In the genomic region with DNA sequence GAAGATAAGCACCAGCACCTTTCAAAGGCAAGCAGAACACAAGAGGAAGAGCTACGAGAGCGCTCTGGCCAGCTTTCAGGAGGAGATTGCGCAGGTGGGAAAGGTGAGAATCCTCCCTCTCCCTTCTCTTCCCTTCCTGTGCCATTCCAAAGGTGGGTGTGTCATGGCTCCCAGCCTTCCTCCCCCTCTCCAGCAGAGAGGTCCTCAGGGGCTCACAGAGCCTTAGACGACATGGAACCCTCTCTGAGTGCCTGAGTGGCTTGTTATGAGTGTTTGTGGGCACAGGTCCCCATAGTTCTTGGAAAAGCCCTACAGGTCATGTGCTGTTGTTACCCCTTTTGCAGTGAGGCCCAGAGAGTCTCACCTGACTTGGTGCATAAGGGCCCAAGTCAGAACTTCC, we compare ENCODE assay signal across 29 cellular contexts.
"Had no signal": no experiment of that assay in that cellular context is flagged by ENCODE, and none has a peak within 500 bp of the region (broad histone marks: within the 10 kb centered on the region; RNA-seq: fewer than 3 reads in every experiment).

No MANE protein-coding gene starts in this region.

- H3K27ac ChIP-seq: coronary artery, dorsolateral prefrontal cortex, esophagus muscularis mucosa, foreskin keratinocyte, gastrocnemius medialis had no signal

- H3K4me3 ChIP-seq: coronary artery, dorsolateral prefrontal cortex, esophagus muscularis mucosa, gastrocnemius medialis had no signal

- H3K9me3 ChIP-seq: esophagus muscularis mucosa, gastrocnemius medialis had no signal

- H3K27me3 Mint-ChIP-seq: activated CD4-positive, alpha-beta memory T cell treated with anti-CD3 and anti-CD28 coated beads for 36 hours; activated CD4-positive, alpha-beta T cell treated with anti-CD3 and anti-CD28 coated beads for 36 hours; activated CD4-positive, alpha-beta T cell treated with anti-CD3 and anti-CD28 coated beads, Interleukin-2, amount 10 ng/mL, durations not matched to agents 24 days and 14 days; activated CD8-positive, alpha-beta memory T cell treated with anti-CD3 and anti-CD28 coated beads, Interleukin-2, amount 10 ng/mL, durations not matched to agents 7 days and 5 days; activated naive CD4-positive, alpha-beta T cell treated with anti-CD3 and anti-CD28 coated beads, Interleukin-2, amount 10 ng/mL, durations not matched to agents 7 days and 5 days; activated naive CD8-positive, alpha-beta T cell treated with anti-CD3 and anti-CD28 coated beads, Interleukin-2, amount 10 ng/mL, durations not matched to agents 7 days and 5 days; dendritic cell treated with granulocyte-macrophage colony-stimulating factor and Interleukin-4, amounts not matched to agents 40 ng/mL and 50 ng/mL, for 4 days had no signal

- H3K4me3 Mint-ChIP-seq: activated CD4-positive, alpha-beta memory T cell treated with anti-CD3 and anti-CD28 coated beads for 36 hours; activated CD4-positive, alpha-beta T cell treated with anti-CD3 and anti-CD28 coated beads for 36 hours; activated CD4-positive, alpha-beta T cell treated with anti-CD3 and anti-CD28 coated beads, Interleukin-2, amount 10 ng/mL, durations not matched to agents 24 days and 14 days; activated CD8-positive, alpha-beta memory T cell treated with anti-CD3 and anti-CD28 coated beads, Interleukin-2, amount 10 ng/mL, durations not matched to agents 7 days and 5 days; activated CD8-positive, alpha-beta T cell treated with anti-CD3 and anti-CD28 coated beads, Interleukin-2, amount 10 ng/mL, durations not matched to agents 7 days and 5 days; activated naive CD4-positive, alpha-beta T cell treated with anti-CD3 and anti-CD28 coated beads, Interleukin-2, amount 10 ng/mL, durations not matched to agents 7 days and 5 days; activated naive CD8-positive, alpha-beta T cell treated with anti-CD3 and anti-CD28 coated beads, Interleukin-2, amount 10 ng/mL, durations not matched to agents 7 days and 5 days; activated T-helper 1 cell treated with anti-CD3 and anti-CD28 coated beads, Interleukin-12 subunit alpha, Interleukin-12 subunit beta, Interleukin-2, Interleukin-4 antibody, amounts not matched to agents 30 ng/mL and 10 ng/mL and 1 ng/mL, durations not matched to agents 14 hours and 24 hours and 36 hours; dendritic cell treated with granulocyte-macrophage colony-stimulating factor and Interleukin-4, amounts not matched to agents 40 ng/mL and 50 ng/mL, for 4 days; endodermal cell had no signal

- H3K27me3 ChIP-seq: dorsolateral prefrontal cortex, esophagus muscularis mucosa, gastrocnemius medialis had no signal

- H3K9me3 Mint-ChIP-seq: activated CD4-positive, alpha-beta memory T cell treated with anti-CD3 and anti-CD28 coated beads for 36 hours; activated CD4-positive, alpha-beta T cell treated with anti-CD3 and anti-CD28 coated beads, Interleukin-2, amount 10 ng/mL, durations not matched to agents 24 days and 14 days; activated naive CD4-positive, alpha-beta T cell treated with anti-CD3 and anti-CD28 coated beads, Interleukin-2, amount 10 ng/mL, durations not matched to agents 7 days and 5 days; activated naive CD4-positive, alpha-beta T cell treated with anti-CD3 and anti-CD28 coated beads, Interleukin-2, amount 50 U/mL, for 72 hours; activated naive CD8-positive, alpha-beta T cell treated with anti-CD3 and anti-CD28 coated beads, Interleukin-2, amount 10 ng/mL, durations not matched to agents 7 days and 5 days; activated T-helper 1 cell treated with anti-CD3 and anti-CD28 coated beads, Interleukin-12 subunit alpha, Interleukin-12 subunit beta, Interleukin-2, Interleukin-4 antibody, amounts not matched to agents 30 ng/mL and 10 ng/mL and 1 ng/mL, durations not matched to agents 14 hours and 24 hours and 36 hours; activated T-helper 2 cell treated with anti-CD3 and anti-CD28 coated beads, Interferon-gamma antibody, Interleukin-2, Interleukin-4, amounts not matched to agents 10 μg/mL and 5 μg/mL and 100 μg/mL, durations not matched to agents 14 hours and 24 hours and 36 hours; dendritic cell treated with granulocyte-macrophage colony-stimulating factor and Interleukin-4, amounts not matched to agents 40 ng/mL and 50 ng/mL, for 4 days; endodermal cell had no signal

- H3K4me1 ChIP-seq: esophagus muscularis mucosa, foreskin keratinocyte, gastrocnemius medialis had no signal

- DNase-seq: activated CD4-positive, alpha-beta memory T cell treated with anti-CD3 and anti-CD28 coated beads for 36 hours; activated CD4-positive, alpha-beta T cell treated with anti-CD3 and anti-CD28 coated beads for 36 hours; activated CD4-positive, alpha-beta T cell treated with anti-CD3 and anti-CD28 coated beads, Interleukin-2, amount 10 ng/mL, durations not matched to agents 24 days and 14 days; activated CD4-positive, CD25-positive, alpha-beta regulatory T cell; activated CD4-positive, CD25-positive, alpha-beta regulatory T cell treated with anti-CD3 and anti-CD28 coated beads, Interleukin-2, amount 50 U/mL, for 72 hours; activated CD8-positive, alpha-beta memory T cell treated with anti-CD3 and anti-CD28 coated beads, Interleukin-2, amount 10 ng/mL, durations not matched to agents 7 days and 5 days; activated CD8-positive, alpha-beta memory T cell treated with anti-CD3 and anti-CD28 coated beads, Interleukin-2, amount 50 U/mL, for 4 hours; activated CD8-positive, alpha-beta T cell treated with anti-CD3 and anti-CD28 coated beads, Interleukin-2, amount 10 ng/mL, durations not matched to agents 7 days and 5 days; activated effector memory CD4-positive, alpha-beta T cell treated with anti-CD3 and anti-CD28 coated beads, Interleukin-2, amount 50 U/mL, for 16 hours; activated naive CD4-positive, alpha-beta T cell treated with anti-CD3 and anti-CD28 coated beads, Interleukin-2, amount 10 ng/mL, durations not matched to agents 7 days and 5 days; activated naive CD8-positive, alpha-beta T cell treated with anti-CD3 and anti-CD28 coated beads, Interleukin-2, amount 10 ng/mL, durations not matched to agents 7 days and 5 days; activated T-cell treated with anti-CD3 and anti-CD28 coated beads, Interleukin-2, amount 50 U/mL, for 1 hour; activated T-cell treated with anti-CD3 and anti-CD28 coated beads, Interleukin-2, amount 50 U/mL, for 48 hours; central memory CD4-positive, alpha-beta T cell; cerebellar nuclear complex; dorsolateral prefrontal cortex; effector memory CD4-positive, alpha-beta T cell; endodermal cell; erythroblast; foreskin keratinocyte; gastrocnemius medialis; T-helper 2 cell had no signal

- ATAC-seq: activated CD4-positive, alpha-beta T cell treated with anti-CD3 and anti-CD28 coated beads for 36 hours; activated CD8-positive, alpha-beta memory T cell treated with anti-CD3 and anti-CD28 coated beads, Interleukin-2, amount 10 ng/mL, durations not matched to agents 7 days and 5 days; activated CD8-positive, alpha-beta T cell treated with anti-CD3 and anti-CD28 coated beads, Interleukin-2, amount 10 ng/mL, durations not matched to agents 7 days and 5 days; activated naive CD4-positive, alpha-beta T cell treated with anti-CD3 and anti-CD28 coated beads, Interleukin-2, amount 50 U/mL, for 72 hours; foreskin keratinocyte; gastrocnemius medialis; SK-N-SH treated with all-trans-retinoic acid at 6 μM for 48 hours had no signal

- H3K27ac Mint-ChIP-seq: activated CD4-positive, alpha-beta memory T cell treated with anti-CD3 and anti-CD28 coated beads for 36 hours; activated CD4-positive, alpha-beta T cell treated with anti-CD3 and anti-CD28 coated beads for 36 hours; activated CD4-positive, alpha-beta T cell treated with anti-CD3 and anti-CD28 coated beads, Interleukin-2, amount 10 ng/mL, durations not matched to agents 24 days and 14 days; activated CD8-positive, alpha-beta memory T cell treated with anti-CD3 and anti-CD28 coated beads, Interleukin-2, amount 10 ng/mL, durations not matched to agents 7 days and 5 days; activated CD8-positive, alpha-beta T cell treated with anti-CD3 and anti-CD28 coated beads, Interleukin-2, amount 10 ng/mL, durations not matched to agents 7 days and 5 days; activated naive CD4-positive, alpha-beta T cell treated with anti-CD3 and anti-CD28 coated beads, Interleukin-2, amount 10 ng/mL, durations not matched to agents 7 days and 5 days; activated naive CD4-positive, alpha-beta T cell treated with anti-CD3 and anti-CD28 coated beads, Interleukin-2, amount 50 U/mL, for 72 hours; activated T-helper 1 cell treated with anti-CD3 and anti-CD28 coated beads, Interleukin-12 subunit alpha, Interleukin-12 subunit beta, Interleukin-2, Interleukin-4 antibody, amounts not matched to agents 30 ng/mL and 10 ng/mL and 1 ng/mL, durations not matched to agents 14 hours and 24 hours and 36 hours; activated T-helper 2 cell treated with anti-CD3 and anti-CD28 coated beads, Interferon-gamma antibody, Interleukin-2, Interleukin-4, amounts not matched to agents 10 μg/mL and 5 μg/mL and 100 μg/mL, durations not matched to agents 14 hours and 24 hours and 36 hours; dendritic cell treated with granulocyte-macrophage colony-stimulating factor and Interleukin-4, amounts not matched to agents 40 ng/mL and 50 ng/mL, for 4 days; endodermal cell had no signal

- H3K4me1 Mint-ChIP-seq: activated CD4-positive, alpha-beta T cell treated with anti-CD3 and anti-CD28 coated beads for 36 hours; activated CD4-positive, alpha-beta T cell treated with anti-CD3 and anti-CD28 coated beads, Interleukin-2, amount 10 ng/mL, durations not matched to agents 24 days and 14 days; activated naive CD4-positive, alpha-beta T cell treated with anti-CD3 and anti-CD28 coated beads, Interleukin-2, amount 10 ng/mL, durations not matched to agents 7 days and 5 days; activated naive CD8-positive, alpha-beta T cell treated with anti-CD3 and anti-CD28 coated beads, Interleukin-2, amount 10 ng/mL, durations not matched to agents 7 days and 5 days had no signal
